In genomic region chr11:1899686-1900085, GRCh38 we compare ENCODE assay signal across 35 cellular contexts. TPM values are rescaled to one million over a fixed set of nuclear protein-coding genes. Genes with fewer than 3 reads are reported as not detected.
"Had no signal": no experiment of that assay in that cellular context is flagged by ENCODE, and none has a peak within 500 bp of the region (broad histone marks: within the 10 kb centered on the region; RNA-seq: fewer than 3 reads in every experiment).

No MANE protein-coding gene starts in this region.

- H3K27me3 ChIP-seq: adrenal gland, ascending aorta, body of pancreas, brain microvascular endothelial cell, breast epithelium, cardiac muscle cell had no signal

- H3K27ac ChIP-seq: adrenal gland, ascending aorta, body of pancreas, brain microvascular endothelial cell, breast epithelium, cardiac muscle cell had no signal

- H3K36me3 ChIP-seq: adrenal gland, ascending aorta, brain microvascular endothelial cell, breast epithelium, cardiac muscle cell had no signal

- DNase-seq: activated effector memory CD4-positive, alpha-beta T cell treated with anti-CD3 and anti-CD28 coated beads, Interleukin-2, amount 50 U/mL, for 16 hours; activated effector memory CD4-positive, alpha-beta T cell treated with Interleukin-2 at 50 U/mL for 16 hours; activated gamma-delta T cell; activated gamma-delta T cell treated with Interleukin-2 at 50 U/mL for 16 hours; activated naive CD4-positive, alpha-beta T cell; activated naive CD4-positive, alpha-beta T cell treated with anti-CD3 and anti-CD28 coated beads for 36 hours; activated naive CD4-positive, alpha-beta T cell treated with anti-CD3 and anti-CD28 coated beads, Interleukin-2, amount 10 ng/mL, durations not matched to agents 7 days and 5 days; activated naive CD4-positive, alpha-beta T cell treated with anti-CD3 and anti-CD28 coated beads, Interleukin-2, amount 50 U/mL, for 16 hours; activated naive CD4-positive, alpha-beta T cell treated with Interleukin-2 at 50 U/mL for 16 hours; activated naive CD8-positive, alpha-beta T cell treated with anti-CD3 and anti-CD28 coated beads for 36 hours; activated naive CD8-positive, alpha-beta T cell treated with anti-CD3 and anti-CD28 coated beads, Interleukin-2, amount 10 ng/mL, durations not matched to agents 7 days and 5 days; activated naive CD8-positive, alpha-beta T cell treated with anti-CD3 and anti-CD28 coated beads, Interleukin-2, amount 50 U/mL, for 24 hours; activated T-cell treated with anti-CD3 and anti-CD28 coated beads, Interleukin-2, amount 50 U/mL, for 1 hour; activated T-cell treated with anti-CD3 and anti-CD28 coated beads, Interleukin-2, amount 50 U/mL, for 24 hours; activated T-cell treated with anti-CD3 and anti-CD28 coated beads, Interleukin-2, amount 50 U/mL, for 4 hours; activated T-cell treated with anti-CD3 and anti-CD28 coated beads, Interleukin-2, amount 50 U/mL, for 48 hours; activated T-cell treated with anti-CD3 and anti-CD28 coated beads, Interleukin-2, amount 50 U/mL, for 72 hours; adrenal gland; amniotic stem cell; amygdala; anterior cingulate cortex; aorta; brain microvascular endothelial cell; caudate nucleus; central memory CD4-positive, alpha-beta T cell; cerebellar nuclear complex had no signal

- H3K4me3 ChIP-seq: adrenal gland, ascending aorta, body of pancreas, breast epithelium, cardiac muscle cell had no signal

- ATAC-seq: activated naive CD4-positive, alpha-beta T cell treated with anti-CD3 and anti-CD28 coated beads, Interleukin-2, amount 50 U/mL, for 72 hours; activated naive CD8-positive, alpha-beta T cell treated with anti-CD3 and anti-CD28 coated beads, Interleukin-2, amount 50 U/mL, for 24 hours; activated T-cell treated with anti-CD3 and anti-CD28 coated beads, Interleukin-2, amount 50 U/mL, for 4 hours; activated T-cell treated with anti-CD3 and anti-CD28 coated beads, Interleukin-2, amount 50 U/mL, for 72 hours; activated T-helper 17 cell treated with anti-CD3 and anti-CD28 coated beads, Interleukin-2, amount 50 U/mL, for 72 hours had no signal

- FAIRE-seq: astrocyte, bronchial epithelial cell had no signal

- H3K9me3 ChIP-seq: adrenal gland, ascending aorta, body of pancreas, breast epithelium had no signal

- H3K4me1 ChIP-seq: adrenal gland, ascending aorta, breast epithelium had no signal

RNA-seq across cellular contexts. Expression of gene PRR33, which starts 8.0 kb away (rescaled TPM):
- total RNA-seq: activated naive CD8-positive, alpha-beta T cell treated with anti-CD3 and anti-CD28 coated beads, Interleukin-2, amount 10 ng/mL, durations not matched to agents 7 days and 5 days; activated T-cell treated with anti-CD3 and anti-CD28 coated beads, Interleukin-2, amount 50 U/mL, for 72 hours; aorta; ascending aorta; astrocyte; body of pancreas; breast epithelium; bronchial epithelial cell; cardiac muscle cell; cerebellum had no signal
- polyA plus RNA-seq: aorta, cardiac muscle cell had no signal

RNA-seq across cellular contexts. Expression of gene TNNT3, which starts 19.8 kb away (rescaled TPM):
- total RNA-seq: activated T-cell treated with anti-CD3 and anti-CD28 coated beads, Interleukin-2, amount 50 U/mL, for 4 hours; astrocyte; bronchial epithelial cell had no signal

RNA-seq across cellular contexts. Expression of gene LSP1, which starts 46.8 kb away (rescaled TPM):
- total RNA-seq: cardiac muscle cell had no signal
